Comparison of ENCODE assay signal across 8 cellular contexts in the genomic region with DNA sequence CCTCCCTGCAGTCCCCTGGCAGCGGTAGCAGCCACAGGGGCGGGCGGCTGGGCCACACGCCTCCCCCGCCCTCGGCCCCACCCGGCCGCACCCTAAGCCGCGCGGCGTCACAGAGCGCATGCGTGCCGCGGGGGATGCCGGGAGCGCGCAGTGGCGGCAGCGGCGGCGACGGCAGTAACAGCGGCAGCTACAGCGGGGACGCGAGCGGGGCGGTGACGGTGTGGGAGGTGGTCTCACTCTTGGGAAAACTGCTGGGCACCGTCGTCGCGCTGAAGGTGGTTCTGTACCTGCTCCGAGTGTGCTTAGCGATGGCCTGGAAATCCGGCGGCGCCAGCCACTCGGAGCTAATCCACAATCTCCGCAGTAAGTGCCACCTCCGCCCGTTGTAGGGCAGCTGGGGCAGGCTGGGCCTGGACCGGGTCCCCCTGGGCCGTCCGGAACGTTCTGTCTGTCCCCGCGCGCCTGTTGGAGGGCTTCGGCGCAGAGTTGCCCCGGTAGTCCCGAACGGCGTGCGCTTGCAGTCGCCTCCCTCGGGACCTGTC. TPM values are rescaled to one million over a fixed set of nuclear protein-coding genes. Genes with fewer than 3 reads are reported as not detected.
DNase-seq lines count a peak whose midpoint lies in the region; ATAC-seq and TF ChIP-seq lines count a peak whose summit lies in the region.

A gene (plus strand): TSS at position 148 of the 542 bp plus-strand sequence. CDS start 161 bp downstream, at position 309.

- 0% methylated on average over 7 of the region's 60 CpGs for WGBS in esophagus muscularis mucosa

- no peaks in the 10 kb centered on the region for H3K9me3 ChIP-seq in esophagus muscularis mucosa

- H3K36me3 ChIP-seq in esophagus muscularis mucosa, result no peaks in the 10 kb centered on the region

- peak within 1 kb of the TSS; percentile 90 to 95 (median 92) for H3K27ac ChIP-seq in esophagus muscularis mucosa (replicated peaks in 1 of 4)

- peak in 1 of 3 experiments; percentile 4 for TF ChIP-seq CTCF in esophagus muscularis mucosa (IDR thresholded peaks at IDR 0.05)

- peak; percentile 80 for ATAC-seq in GM21717 (IDR thresholded peaks at IDR 0.05; ENCODE audit: unreplicated experiment)

- intact Hi-C loops in esophagus muscularis mucosa (cut with DNase I), result no loop called here

- no peaks in the 10 kb centered on the region for H3K27me3 ChIP-seq in esophagus muscularis mucosa

- peak; percentile 59 for DNase-seq in DMS53 treated with DMSO at 0.1 percent for 48 hours (lab: John Stamatoyannopoulos, UW; ENCODE audit: unreplicated experiment)
- peak; percentile 75 for DNase-seq in Jurkat, Clone E6-1 (ENCODE audit: low read depth, low spot score)
- peak; percentile 93 to 95 for DNase-seq in activated T-cell treated with anti-CD3 and anti-CD28 coated beads, Interleukin-2, amount 50 U/mL, for 48 hours
- peak; percentile 94 for DNase-seq in esophagus muscularis mucosa (ENCODE audit: extremely low spot score)
- DNase-seq in myocyte (ENCODE audit: low read depth), result peak; percentile 95
- DNase-seq in stimulated activated CD8-positive, alpha-beta memory T cell treated with anti-CD3 and anti-CD28 coated beads, Interleukin-7, amount 100 ng/mL, for 48 hours (ENCODE audit: extremely low read depth in 1 of 2, low read depth in 1 of 2), result peak; percentile 83 to 93

- peaks cover 26 to 63% (median 58%) of the 10 kb centered on the region in 4 donors for H3K4me1 ChIP-seq in esophagus muscularis mucosa

- H3K4me3 ChIP-seq in Jurkat, Clone E6-1 (ENCODE audit: low read length), result peak within 1 kb of the TSS; percentile 96
- peak within 1 kb of the TSS; percentile 95 to 98 (median 96) for H3K4me3 ChIP-seq in esophagus muscularis mucosa

- TF ChIP-seq EP300 in esophagus muscularis mucosa (IDR thresholded peaks at IDR 0.05), result no peak

- peak; percentile 74 for TF ChIP-seq POLR2A in esophagus muscularis mucosa (IDR thresholded peaks at IDR 0.05; ENCODE audit: low read depth)

TF ChIP-seq in PFSK-1, 5 proteins besides CTCF, POLR2A, EP300 and RAD21:
- TF ChIP-seq, protein P1, sequence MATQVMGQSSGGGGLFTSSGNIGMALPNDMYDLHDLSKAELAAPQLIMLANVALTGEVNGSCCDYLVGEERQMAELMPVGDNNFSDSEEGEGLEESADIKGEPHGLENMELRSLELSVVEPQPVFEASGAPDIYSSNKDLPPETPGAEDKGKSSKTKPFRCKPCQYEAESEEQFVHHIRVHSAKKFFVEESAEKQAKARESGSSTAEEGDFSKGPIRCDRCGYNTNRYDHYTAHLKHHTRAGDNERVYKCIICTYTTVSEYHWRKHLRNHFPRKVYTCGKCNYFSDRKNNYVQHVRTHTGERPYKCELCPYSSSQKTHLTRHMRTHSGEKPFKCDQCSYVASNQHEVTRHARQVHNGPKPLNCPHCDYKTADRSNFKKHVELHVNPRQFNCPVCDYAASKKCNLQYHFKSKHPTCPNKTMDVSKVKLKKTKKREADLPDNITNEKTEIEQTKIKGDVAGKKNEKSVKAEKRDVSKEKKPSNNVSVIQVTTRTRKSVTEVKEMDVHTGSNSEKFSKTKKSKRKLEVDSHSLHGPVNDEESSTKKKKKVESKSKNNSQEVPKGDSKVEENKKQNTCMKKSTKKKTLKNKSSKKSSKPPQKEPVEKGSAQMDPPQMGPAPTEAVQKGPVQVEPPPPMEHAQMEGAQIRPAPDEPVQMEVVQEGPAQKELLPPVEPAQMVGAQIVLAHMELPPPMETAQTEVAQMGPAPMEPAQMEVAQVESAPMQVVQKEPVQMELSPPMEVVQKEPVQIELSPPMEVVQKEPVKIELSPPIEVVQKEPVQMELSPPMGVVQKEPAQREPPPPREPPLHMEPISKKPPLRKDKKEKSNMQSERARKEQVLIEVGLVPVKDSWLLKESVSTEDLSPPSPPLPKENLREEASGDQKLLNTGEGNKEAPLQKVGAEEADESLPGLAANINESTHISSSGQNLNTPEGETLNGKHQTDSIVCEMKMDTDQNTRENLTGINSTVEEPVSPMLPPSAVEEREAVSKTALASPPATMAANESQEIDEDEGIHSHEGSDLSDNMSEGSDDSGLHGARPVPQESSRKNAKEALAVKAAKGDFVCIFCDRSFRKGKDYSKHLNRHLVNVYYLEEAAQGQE (IDR thresholded peaks at IDR 0.05; ENCODE audit: insufficient read depth in 1 of 2, low read depth in 2 of 2, low read length in 2 of 2), result 0 out of 4 replicates have a peak, but pooled peaks of 1 of the 2 experiments have one; percentile 36
- TF ChIP-seq POLR2AphosphoS5 (IDR thresholded peaks at IDR 0.05; ENCODE audit: low read depth, low read length), result peak; percentile 89
- TF ChIP-seq TAF1 (IDR thresholded peaks at IDR 0.05; ENCODE audit: borderline replicate concordance, insufficient read depth, low read length), result peak; percentile 84; the same call in 1 of the 2 replicates
- 0 out of 2 replicates have a peak, but pooled peaks have one; percentile 73 for TF ChIP-seq SIN3A (IDR thresholded peaks at IDR 0.05; ENCODE audit: borderline replicate concordance, insufficient read depth, low read length)
- TF ChIP-seq FOXP2 (optimal IDR thresholded peaks at IDR 0.05; ENCODE audit: borderline replicate concordance, extremely low read depth, extremely low read length, insufficient read depth), result peak; percentile 23

RNA-seq across cellular contexts. Expression of the gene that starts here (rescaled TPM):
- polyA plus RNA-seq in Jurkat, Clone E6-1 (2012; ENCODE audit: insufficient read depth, insufficient read length), result 118 TPM
- 123 TPM for polyA plus RNA-seq in PFSK-1 (2012; ENCODE audit: insufficient read length, low read depth)
- total RNA-seq in esophagus muscularis mucosa (100 to 1,000 TPM in 3 of 4 donors, 10 to 100 TPM in 1; 93.9 to 111 (median 107) TPM), myocyte (114 and 213 TPM in 2 replicates)
- 96.1 TPM for polyA plus RNA-seq in myocyte (2012)

Comparison
In these comparisons a context has a peak if more than half of its experiments do, and no peak if none do; other contexts are left out.
1. Peak in every context shown above with its lines: DNase-seq, ATAC-seq, H3K4me3 ChIP-seq and H3K27ac ChIP-seq.